ENCODE assay signal across 17 cellular contexts in the genomic region with DNA sequence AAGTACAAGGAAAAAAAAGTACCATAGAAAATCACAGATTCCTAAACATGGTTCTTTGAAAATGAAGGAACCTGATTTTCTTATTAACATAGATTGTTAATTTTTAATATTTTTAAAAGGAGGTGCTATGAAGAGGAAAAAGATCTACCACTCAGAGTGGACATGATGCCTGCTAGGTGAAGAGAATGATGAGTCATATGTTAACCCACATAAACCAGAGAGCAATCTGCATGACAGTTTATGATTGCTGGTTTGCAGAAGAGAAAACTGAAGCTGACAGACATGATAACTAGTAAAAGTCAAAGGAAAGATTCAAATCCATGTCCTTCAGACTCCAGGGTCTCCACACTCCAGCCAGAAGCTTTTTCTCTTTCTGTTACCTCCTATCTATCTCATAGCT.
DNase-seq lines count a peak whose midpoint lies in the region; ATAC-seq and TF ChIP-seq lines count a peak whose summit lies in the region.
"Had no signal": no experiment of that assay in that cellular context is flagged by ENCODE, and none has a peak within 500 bp of the region (broad histone marks: within the 10 kb centered on the region; RNA-seq: fewer than 3 reads in every experiment).

No MANE protein-coding gene starts in this region.

- no peaks in the 10 kb centered on the region for H3K27me3 ChIP-seq in uterus
- H3K27me3 ChIP-seq: tibial nerve had no signal

- no peak for TF ChIP-seq POLR2A in uterus (IDR thresholded peaks at IDR 0.05)

- intact Hi-C loops in uterus (cut with DNase I; ENCODE audit: low total_unique reads) = no loop called here

- no peaks in the 10 kb centered on the region for H3K4me1 ChIP-seq in uterus
- H3K4me1 ChIP-seq: A549 had no signal

- no peak for TF ChIP-seq CTCF in coronary artery (IDR thresholded peaks at IDR 0.05)
- no peak for TF ChIP-seq CTCF in uterus (IDR thresholded peaks at IDR 0.05)

- DNase-seq in DMS53 treated with DMSO at 0.1 percent for 48 hours (lab: John Stamatoyannopoulos, UW; ENCODE audit: unreplicated experiment) (peak; percentile 30), coronary artery (ENCODE audit: low spot score) (no peak), globus pallidus (ENCODE audit: low spot score) (no peak), uterus (no peak)
- no peak for DNase-seq in activated T-cell treated with anti-CD3 and anti-CD28 coated beads, Interleukin-2, amount 50 U/mL, for 48 hours
- DNase-seq: activated CD4-positive, alpha-beta T cell treated with anti-CD3 and anti-CD28 coated beads for 4 hours; activated effector memory CD4-positive, alpha-beta T cell treated with Interleukin-2 at 50 U/mL for 16 hours; endodermal cell; NCI-H1417 treated with DMSO at 0.1 percent for 48 hours; small intestine had no signal

- no peak overlapping the region for H3K27ac ChIP-seq in coronary artery
- H3K27ac ChIP-seq in uterus = no peak overlapping the region
- H3K27ac ChIP-seq: A549, SK-N-MC, tibial nerve had no signal

- no peaks in the 10 kb centered on the region for H3K9me3 ChIP-seq in uterus
- H3K9me3 ChIP-seq: A549, tibial nerve had no signal

- H3K36me3 ChIP-seq in uterus = no peaks in the 10 kb centered on the region
- H3K36me3 ChIP-seq: tibial nerve had no signal

- no peak overlapping the region for H3K4me3 ChIP-seq in coronary artery
- no peak overlapping the region for H3K4me3 ChIP-seq in uterus
- H3K4me3 ChIP-seq: A549, SK-N-MC, tibial nerve had no signal

- ATAC-seq in GM19043 (IDR thresholded peaks at IDR 0.05; ENCODE audit: low read depth, unreplicated experiment) (peak; percentile 91), HG02588 (IDR thresholded peaks at IDR 0.05; ENCODE audit: unreplicated experiment) (peak; percentile 99), HG03354 (IDR thresholded peaks at IDR 0.05; ENCODE audit: poor library complexity, severe bottlenecking, unreplicated experiment) (peak; percentile 89)
- ATAC-seq: A549, left lobe of liver had no signal
